9 cellular contexts compared by ENCODE assay signal in genomic region chr7:106057204-106057961, GRCh38. TPM values are rescaled to one million over a fixed set of nuclear protein-coding genes. Genes with fewer than 3 reads are reported as not detected.
DNase-seq lines count a peak whose midpoint lies in the region; ATAC-seq and TF ChIP-seq lines count a peak whose summit lies in the region.
"Had no signal": no experiment of that assay in that cellular context is flagged by ENCODE, and none has a peak within 500 bp of the region (broad histone marks: within the 10 kb centered on the region; RNA-seq: fewer than 3 reads in every experiment).

No MANE protein-coding gene starts in this region.

- H3K36me3 ChIP-seq in esophagus (ENCODE audit: control insufficient read depth in 2 of 2, insufficient read depth in 2 of 2, low read length in 1 of 2) (no peaks in the 10 kb centered on the region), stomach smooth muscle (ENCODE audit: control insufficient read depth in 2 of 2, insufficient read depth in 2 of 2, low read length in 2 of 2) (no peaks in the 10 kb centered on the region)

- peak; percentile 12 to 16 for ATAC-seq in activated T-cell treated with anti-CD3 and anti-CD28 coated beads, Interleukin-2, amount 50 U/mL, for 4 hours
- ATAC-seq in GM18519 (IDR thresholded peaks at IDR 0.05; ENCODE audit: low FRiP score, unreplicated experiment): no peak

- CTCF ChIA-PET in RWPE1 (lab: Yijun Ruan, JAX): interaction anchor here (0.5 to 3.4 kb wide), 9 partner anchors 8 to 631 kb away, joined by 3 to 37 read pairs (median 4); no protein-coding TSS in a partner anchor

- H3K4me1 ChIP-seq in esophagus (ENCODE audit: control insufficient read depth in 2 of 2, insufficient read depth in 2 of 2, low read length in 1 of 2) (peaks cover 0 to 28% of the 10 kb centered on the region in 2 donors), stomach smooth muscle (ENCODE audit: control insufficient read depth, insufficient read depth, low read length) (peaks cover 38% of the 10 kb centered on the region)

- H3K27me3 ChIP-seq in esophagus (ENCODE audit: control insufficient read depth in 1 of 2, insufficient read depth in 2 of 2, low read length in 2 of 2) (no peaks in the 10 kb centered on the region), stomach smooth muscle (ENCODE audit: control insufficient read depth in 1 of 2, insufficient read depth in 2 of 2, low read length in 2 of 2) (no peaks in the 10 kb centered on the region)

- TF ChIP-seq CTCF in RWPE1 (conservative IDR thresholded peaks at IDR 0.05; ENCODE audit: low read depth) (peak; percentile 30; the same call in 1 of the 2 replicates), foreskin fibroblast (IDR thresholded peaks at IDR 0.05; ENCODE audit: low read depth, low read length) (no peak)

- H3K9me3 Mint-ChIP-seq in activated T-cell treated with anti-CD3 and anti-CD28 coated beads, Interleukin-2, amount 50 U/mL, for 4 hours: no peaks in the 10 kb centered on the region

- H3K27me3 Mint-ChIP-seq in activated T-cell treated with anti-CD3 and anti-CD28 coated beads, Interleukin-2, amount 50 U/mL, for 4 hours (ENCODE audit: low read depth): no peaks in the 10 kb centered on the region

- no peak overlapping the region for H3K4me3 Mint-ChIP-seq in activated T-cell treated with anti-CD3 and anti-CD28 coated beads, Interleukin-2, amount 50 U/mL, for 4 hours

- H3K27ac ChIP-seq in RWPE1 (peak overlapping the region; percentile 95), esophagus (ENCODE audit: low read depth in 2 of 2, low read length in 1 of 2) (peak overlapping the region; percentile 80 to 93), stomach smooth muscle (ENCODE audit: low read length) (peak overlapping the region; percentile 80)

- no peak for DNase-seq in activated T-cell treated with anti-CD3 and anti-CD28 coated beads, Interleukin-2, amount 50 U/mL, for 4 hours
- DNase-seq in activated T-cell treated with anti-CD3 and anti-CD28 coated beads, Interleukin-2, amount 50 U/mL, for 48 hours: no peak
- DNase-seq in RWPE1 (ENCODE audit: low spot score): no peak
- no peak for DNase-seq in foreskin fibroblast
- no peak for DNase-seq in RPMI8226
- DNase-seq: SIG-M5 had no signal

- H3K9me3 ChIP-seq in esophagus (ENCODE audit: control insufficient read depth in 2 of 2, insufficient read depth in 1 of 2, low read depth in 1 of 2, low read length in 1 of 2) (no peaks in the 10 kb centered on the region), stomach smooth muscle (ENCODE audit: control insufficient read depth in 2 of 2, low read length in 2 of 2) (no peaks in the 10 kb centered on the region)

- H3K4me3 ChIP-seq in esophagus (ENCODE audit: low read depth in 1 of 2, low read length in 2 of 2): no peak overlapping the region
- H3K4me3 ChIP-seq in stomach smooth muscle (ENCODE audit: low read length in 2 of 2): peak overlapping the region in 1 of 2 donors; percentile 8
- no peak overlapping the region for H3K4me3 ChIP-seq in foreskin fibroblast (ENCODE audit: low read depth in 1 of 2, low read length in 2 of 2)

- H3K9ac ChIP-seq in stomach smooth muscle (ENCODE audit: low read length in 2 of 2): no peak overlapping the region

- WGBS in esophagus, 2 donors: 58 to 65% methylated on average over 10 of the region's 10 CpGs

- H3K36me3 Mint-ChIP-seq in activated T-cell treated with anti-CD3 and anti-CD28 coated beads, Interleukin-2, amount 50 U/mL, for 4 hours (ENCODE audit: insufficient read depth): no peaks in the 10 kb centered on the region

- H3K4me1 Mint-ChIP-seq in activated T-cell treated with anti-CD3 and anti-CD28 coated beads, Interleukin-2, amount 50 U/mL, for 4 hours (ENCODE audit: low read depth): peaks cover 29% of the 10 kb centered on the region

- POLR2A ChIA-PET in RWPE1 (lab: Yijun Ruan, JAX; ENCODE audit: low non-redundant PET): no interaction called here

RNA-seq across cellular contexts. Expression of gene SYPL1, which starts 54.7 kb away (rescaled TPM):
- total RNA-seq in activated T-cell treated with anti-CD3 and anti-CD28 coated beads, Interleukin-2, amount 50 U/mL, for 4 hours: 10 to 100 TPM; 20.0 to 24.1 (median 21.5) TPM
- polyA plus RNA-seq in esophagus: 100 to 1,000 TPM in 1 of 2 donors, 10 to 100 TPM in 1; 66.3 to 101 TPM
